ENCODE assay signal across 28 cellular contexts in the genomic region with DNA sequence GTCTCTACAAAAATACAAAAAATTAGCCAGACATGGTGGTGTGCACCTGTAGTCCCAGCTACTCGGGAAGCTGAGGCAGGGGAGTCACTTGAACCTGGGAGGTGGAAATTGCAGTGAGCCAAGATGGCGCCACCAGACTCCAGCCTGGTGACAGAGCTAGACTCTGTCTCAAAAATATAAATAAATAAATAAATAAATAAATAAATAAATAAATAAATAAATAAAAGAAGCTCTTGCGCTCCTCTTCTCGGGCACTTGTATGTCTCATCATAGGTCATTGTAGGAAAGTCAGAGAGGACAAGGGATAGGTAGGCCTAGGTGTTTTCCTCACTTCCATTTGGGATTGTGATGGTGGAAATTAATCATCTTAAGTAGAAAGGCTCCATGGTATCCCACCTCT.
"Had no signal": no experiment of that assay in that cellular context is flagged by ENCODE, and none has a peak within 500 bp of the region (broad histone marks: within the 10 kb centered on the region; RNA-seq: fewer than 3 reads in every experiment).

No MANE protein-coding gene starts in this region.

- H3K36me3 ChIP-seq: colonic mucosa, esophagus muscularis mucosa, esophagus squamous epithelium, gastrocnemius medialis, gastroesophageal sphincter, heart left ventricle, heart right ventricle had no signal

- DNase-seq: cortex of kidney; dermis blood vessel endothelial cell; dorsolateral prefrontal cortex; effector CD4-positive, alpha-beta T cell; effector CD8-positive, alpha-beta T cell; effector memory CD4-positive, alpha-beta T cell; effector memory CD8-positive, alpha-beta T cell; endodermal cell; erythroblast; esophagus squamous epithelium; foreskin fibroblast; foreskin keratinocyte; foreskin melanocyte; gastrocnemius medialis; glutamatergic neuron; head of caudate nucleus; heart left ventricle; heart right ventricle had no signal

- ATAC-seq: effector memory CD8-positive, alpha-beta T cell; esophagus mucosa; foreskin keratinocyte; gastrocnemius medialis; gastroesophageal sphincter; heart left ventricle; heart right ventricle had no signal

- H3K4me1 ChIP-seq: colonic mucosa, esophagus muscularis mucosa, foreskin keratinocyte, gastrocnemius medialis, gastroesophageal sphincter, heart right ventricle had no signal

- FAIRE-seq: colon, endometrium, endothelial cell of umbilical vein, frontal cortex had no signal

- H3K27ac ChIP-seq: colonic mucosa, coronary artery, dorsolateral prefrontal cortex, epithelial cell of prostate, esophagus muscularis mucosa, foreskin keratinocyte, gastrocnemius medialis, gastroesophageal sphincter, heart left ventricle, heart right ventricle had no signal

- H3K9me3 ChIP-seq: colonic mucosa, esophagus muscularis mucosa, esophagus squamous epithelium, gastrocnemius medialis, gastroesophageal sphincter had no signal

- H3K4me3 ChIP-seq: colonic mucosa, coronary artery, dorsolateral prefrontal cortex, esophagus muscularis mucosa, esophagus squamous epithelium, gastrocnemius medialis, gastroesophageal sphincter, heart left ventricle, heart right ventricle had no signal
